Comparison of ENCODE assay signal across 30 cellular contexts in genomic region chr17:77197115-77197514, GRCh38.
"Had no signal": no experiment of that assay in that cellular context is flagged by ENCODE, and none has a peak within 500 bp of the region (broad histone marks: within the 10 kb centered on the region; RNA-seq: fewer than 3 reads in every experiment).

No MANE protein-coding gene starts in this region.

- H3K4me1 ChIP-seq: body of pancreas, breast epithelium had no signal

- ATAC-seq: activated CD8-positive, alpha-beta T cell treated with anti-CD3 and anti-CD28 coated beads for 36 hours; activated naive CD8-positive, alpha-beta T cell treated with anti-CD3 and anti-CD28 coated beads, Interleukin-2, amount 50 U/mL, for 24 hours; activated T-cell treated with anti-CD3 and anti-CD28 coated beads, Interleukin-2, amount 50 U/mL, for 4 hours; activated T-cell treated with anti-CD3 and anti-CD28 coated beads, Interleukin-2, amount 50 U/mL, for 72 hours; activated T-helper 17 cell treated with anti-CD3 and anti-CD28 coated beads, Interleukin-2, amount 50 U/mL, for 72 hours; body of pancreas had no signal

- DNase-seq: activated B cell treated with CpG ODN at 0.5 μM for 24 hours; activated CD4-positive, alpha-beta memory T cell treated with anti-CD3 and anti-CD28 coated beads for 36 hours; activated CD4-positive, alpha-beta T cell treated with anti-CD3 and anti-CD28 coated beads for 4 hours; activated CD4-positive, alpha-beta T cell treated with anti-CD3 and anti-CD28 coated beads, Interleukin-2, amount 10 ng/mL, durations not matched to agents 24 days and 14 days; activated CD4-positive, alpha-beta T cell treated with anti-CD3 and anti-CD28 coated beads, Interleukin-2, amount 50 U/mL, for 1 hour; activated CD4-positive, alpha-beta T cell treated with anti-CD3 and anti-CD28 coated beads, Interleukin-2, amount 50 U/mL, for 4 hours; activated CD4-positive, CD25-positive, alpha-beta regulatory T cell treated with anti-CD3 and anti-CD28 coated beads, Interleukin-2, amount 50 U/mL, for 72 hours; activated CD8-positive, alpha-beta memory T cell treated with anti-CD3 and anti-CD28 coated beads, Interleukin-2, amount 50 U/mL, for 4 hours; activated CD8-positive, alpha-beta T cell treated with anti-CD3 and anti-CD28 coated beads for 36 hours; activated naive CD4-positive, alpha-beta T cell treated with anti-CD3 and anti-CD28 coated beads, Interleukin-2, amount 10 ng/mL, durations not matched to agents 7 days and 5 days; activated naive CD4-positive, alpha-beta T cell treated with Interleukin-2 at 50 U/mL for 16 hours; activated naive CD8-positive, alpha-beta T cell treated with anti-CD3 and anti-CD28 coated beads, Interleukin-2, amount 10 ng/mL, durations not matched to agents 7 days and 5 days; activated naive CD8-positive, alpha-beta T cell treated with anti-CD3 and anti-CD28 coated beads, Interleukin-2, amount 50 U/mL, for 24 hours; activated T-cell treated with anti-CD3 and anti-CD28 coated beads for 4 hours; activated T-cell treated with anti-CD3 and anti-CD28 coated beads, Interleukin-2, amount 50 U/mL, for 1 hour; activated T-cell treated with anti-CD3 and anti-CD28 coated beads, Interleukin-2, amount 50 U/mL, for 4 hours; activated T-cell treated with anti-CD3 and anti-CD28 coated beads, Interleukin-2, amount 50 U/mL, for 72 hours; amniotic stem cell; aorta; body of pancreas; brain microvascular endothelial cell; central memory CD4-positive, alpha-beta T cell; T-helper 1 cell; T-helper 2 cell; T-helper 9 cell had no signal

- H3K9me3 ChIP-seq: body of pancreas, breast epithelium had no signal

- H3K4me3 ChIP-seq: body of pancreas, breast epithelium had no signal

- H3K27ac ChIP-seq: body of pancreas, brain microvascular endothelial cell, breast epithelium, VCaP had no signal

- H3K27me3 ChIP-seq: body of pancreas, brain microvascular endothelial cell, breast epithelium had no signal

- FAIRE-seq: astrocyte, TTC549 had no signal
